ENCODE assay signal across 8 cellular contexts in the genomic region with DNA sequence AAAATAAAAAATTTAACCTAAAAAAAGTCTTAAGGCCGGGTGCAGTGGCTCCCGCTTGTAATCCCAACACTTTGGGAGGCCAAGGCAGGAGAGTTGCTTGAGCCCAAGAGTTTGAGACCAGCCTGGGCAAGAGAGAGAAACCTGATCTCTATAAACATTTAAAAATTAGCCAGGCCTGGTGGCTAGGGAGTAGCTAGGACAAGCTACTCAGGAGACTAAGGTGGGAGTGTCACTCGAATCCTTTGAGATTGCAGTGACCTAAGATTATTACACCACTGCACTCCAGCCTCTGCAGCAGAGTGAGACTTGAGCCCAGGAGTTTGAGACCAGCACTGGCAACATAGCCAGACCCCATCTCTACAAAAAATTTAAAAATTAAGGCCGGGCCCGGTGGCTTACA. TPM values are rescaled to one million over a fixed set of nuclear protein-coding genes. Genes with fewer than 3 reads are reported as not detected.
DNase-seq lines count a peak whose midpoint lies in the region; ATAC-seq and TF ChIP-seq lines count a peak whose summit lies in the region.

No MANE protein-coding gene starts in this region.

- ATAC-seq in memory B cell (ENCODE audit: low read depth): no peak

- peaks cover 15% of the 10 kb centered on the region for H3K36me3 Mint-ChIP-seq in memory B cell

- H3K9me3 Mint-ChIP-seq in memory B cell: no peaks in the 10 kb centered on the region

- H3K36me3 ChIP-seq in left ventricle myocardium inferior (peaks cover 55% of the 10 kb centered on the region), uterus (no peaks in the 10 kb centered on the region)

- H3K4me3 Mint-ChIP-seq in memory B cell: no peak overlapping the region

- no peak for TF ChIP-seq POLR2A in uterus (IDR thresholded peaks at IDR 0.05)

- intact Hi-C loops in left ventricle myocardium inferior (cut with micrococcal nuclease) (no loop called here), cardiac septum (cut with DNase I) (loop anchor here (2.0 to 5.0 kb wide), 2 partner anchors 41 to 46 kb away; partner anchors contain the start of genes HNRNPUL1 and TGFB1), uterus (cut with DNase I; ENCODE audit: low total_unique reads) (no loop called here)

- H3K4me1 Mint-ChIP-seq in memory B cell: peaks cover 47% of the 10 kb centered on the region

- TF ChIP-seq CTCF in left ventricle myocardium inferior (IDR thresholded peaks at IDR 0.05; ENCODE audit: borderline replicate concordance): no peak
- TF ChIP-seq CTCF in astrocyte of the spinal cord (IDR thresholded peaks at IDR 0.05; ENCODE audit: low read depth, low read length): no peak
- no peak for TF ChIP-seq CTCF in uterus (IDR thresholded peaks at IDR 0.05)

- H3K9me3 ChIP-seq in left ventricle myocardium inferior (replicated peaks) (no peaks in the 10 kb centered on the region), uterus (no peaks in the 10 kb centered on the region)

- in situ Hi-C loops in astrocyte of the spinal cord (cut with HindIII; ENCODE audit: low sequenced_read_pairs): no loop called here

- no peaks in the 10 kb centered on the region for H3K27me3 ChIP-seq in left ventricle myocardium inferior (ENCODE audit: low read depth)
- no peaks in the 10 kb centered on the region for H3K27me3 ChIP-seq in uterus

- H3K27ac Mint-ChIP-seq in memory B cell: peak overlapping the region; percentile 100

- H3K27me3 Mint-ChIP-seq in memory B cell: no peaks in the 10 kb centered on the region

- H3K4me3 ChIP-seq in left ventricle myocardium inferior (peak overlapping the region; percentile 83), astrocyte of the spinal cord (ENCODE audit: low read depth, low read length) (peak overlapping the region; percentile 69), uterus (peak overlapping the region; percentile 63 to 78)

- DNase-seq in left ventricle myocardium inferior (no peak), cardiac septum (ENCODE audit: low spot score) (no peak), astrocyte of the spinal cord (ENCODE audit: low read depth, low spot score) (no peak), memory B cell (ENCODE audit: low spot score in 2 of 2) (no peak), uterus (no peak), EL (no peak), SIG-M5 (lab: John Stamatoyannopoulos, UW) (no peak)
- DNase-seq in stimulated activated CD4-positive, alpha-beta T cell treated with anti-CD3 and anti-CD28 coated beads, Interleukin-4, amount 100 ng/mL, for 1 hour: no peak

- H3K4me1 ChIP-seq in left ventricle myocardium inferior (peaks cover 54% of the 10 kb centered on the region), uterus (peaks cover 3 to 10% of the 10 kb centered on the region in 2 donors)

- peak overlapping the region; percentile 98 for H3K27ac ChIP-seq in left ventricle myocardium inferior (replicated peaks)
- peak overlapping the region; percentile 90 to 96 for H3K27ac ChIP-seq in uterus

RNA-seq across cellular contexts. Expression of gene CCDC97, which starts 1.1 kb away (rescaled TPM):
- total RNA-seq in left ventricle myocardium inferior (15.5 TPM), cardiac septum (17.0 TPM), uterus (10 to 100 TPM in 2 of 4 donors, 1 to 10 TPM in 2; 4.4 to 38.0 (median 10.8) TPM)

RNA-seq across cellular contexts. Expression of gene TGFB1, which starts 42.6 kb away (rescaled TPM):
- 14.9 TPM for total RNA-seq in left ventricle myocardium inferior
- total RNA-seq in cardiac septum: 26.4 TPM
- 10 to 100 TPM in 2 of 4 donors, 1 to 10 TPM in 2; 6.7 to 61.7 (median 15.7) TPM for total RNA-seq in uterus

RNA-seq across cellular contexts. Expression of gene HNRNPUL1, which starts 46.9 kb away (rescaled TPM):
- total RNA-seq in left ventricle myocardium inferior (103 TPM), cardiac septum (109 TPM), uterus (100 to 1,000 TPM in 2 of 4 donors, 10 to 100 TPM in 2; 49.7 to 219 (median 87.4) TPM)

RNA-seq across cellular contexts. Expression of gene B9D2, which starts 52.9 kb away (rescaled TPM):
- total RNA-seq in left ventricle myocardium inferior: 2.5 TPM
- total RNA-seq in cardiac septum: 1.9 TPM
- 1 to 10 TPM in 2 of 4 donors, under 1 TPM in 1, not detected in 1; 0.29 to 6.2 (median 3.5) TPM for total RNA-seq in uterus
